ENCODE assay signal across 20 cellular contexts in genomic region chr9:78188594-78188993, GRCh38.
"Had no signal": no experiment of that assay in that cellular context is flagged by ENCODE, and none has a peak within 500 bp of the region (broad histone marks: within the 10 kb centered on the region; RNA-seq: fewer than 3 reads in every experiment).

No MANE protein-coding gene starts in this region.

- H3K9ac ChIP-seq: parathyroid adenoma had no signal

- H3K27me3 ChIP-seq: colonic mucosa, foreskin keratinocyte, right lobe of liver, suprapubic skin, tibial nerve had no signal

- H3K4me1 Mint-ChIP-seq: nephron; stimulated activated effector memory CD8-positive, alpha-beta T cell treated with anti-CD3 and anti-CD28 coated beads, Interleukin-12 subunit alpha, Interleukin-12 subunit beta, amount 100 ng/mL, for 72 hours had no signal

- H3K36me3 ChIP-seq: colonic mucosa, prostate gland, right lobe of liver, suprapubic skin, tibial nerve had no signal

- H3K4me3 Mint-ChIP-seq: nephron; stimulated activated effector memory CD8-positive, alpha-beta T cell treated with anti-CD3 and anti-CD28 coated beads, Interleukin-12 subunit alpha, Interleukin-12 subunit beta, amount 100 ng/mL, for 72 hours had no signal

- H3K4me1 ChIP-seq: colonic mucosa, foreskin keratinocyte, parathyroid adenoma, prostate gland, right lobe of liver, suprapubic skin had no signal

- H2AFZ ChIP-seq: parathyroid adenoma had no signal

- H3K9me3 Mint-ChIP-seq: nephron had no signal

- H3K9me3 ChIP-seq: colonic mucosa, prostate gland, right lobe of liver, suprapubic skin, tibial nerve had no signal

- H3K27ac ChIP-seq: colonic mucosa, foreskin keratinocyte, parathyroid adenoma, prostate gland, right lobe of liver, suprapubic skin, tibial nerve had no signal

- H3K79me2 ChIP-seq: parathyroid adenoma had no signal

- DNase-seq: colonic mucosa; dermis blood vessel endothelial cell; erythroblast; foreskin keratinocyte; head of caudate nucleus; mesendoderm; naive B cell; retina; right lobe of liver; stimulated activated CD4-positive, alpha-beta T cell treated with anti-CD3 and anti-CD28 coated beads, Interleukin-4, amount 100 ng/mL, for 1 hour; stimulated activated CD8-positive, alpha-beta memory T cell treated with anti-CD3 and anti-CD28 coated beads, Interleukin-4, amount 100 ng/mL, for 48 hours; stimulated activated naive CD8-positive, alpha-beta T cell treated with anti-CD3 and anti-CD28 coated beads, Interleukin-15, Interleukin-2, amounts not matched to agents 100 U/mL and 50 U/mL, for 24 hours had no signal

- H3K27me3 Mint-ChIP-seq: naive B cell had no signal

- ATAC-seq: foreskin keratinocyte; left lobe of liver; stimulated activated effector memory CD8-positive, alpha-beta T cell treated with anti-CD3 and anti-CD28 coated beads, Interleukin-12 subunit alpha, Interleukin-12 subunit beta, amount 100 ng/mL, for 72 hours; stimulated activated naive CD8-positive, alpha-beta T cell treated with anti-CD3 and anti-CD28 coated beads, Interleukin-15, Interleukin-2, amounts not matched to agents 100 U/mL and 50 U/mL, for 24 hours had no signal

- H3K4me3 ChIP-seq: colonic mucosa, lung, prostate gland, right lobe of liver, suprapubic skin, tibial nerve had no signal

- H3K27ac Mint-ChIP-seq: nephron; stimulated activated effector memory CD8-positive, alpha-beta T cell treated with anti-CD3 and anti-CD28 coated beads, Interleukin-12 subunit alpha, Interleukin-12 subunit beta, amount 100 ng/mL, for 72 hours had no signal
